In genomic region chr9:129944501-129945116, GRCh38 we compare ENCODE assay signal across 10 cellular contexts.
DNase-seq lines count a peak whose midpoint lies in the region; ATAC-seq and TF ChIP-seq lines count a peak whose summit lies in the region.
"Had no signal": no experiment of that assay in that cellular context is flagged by ENCODE, and none has a peak within 500 bp of the region (broad histone marks: within the 10 kb centered on the region; RNA-seq: fewer than 3 reads in every experiment).

No MANE protein-coding gene starts in this region.

- TF ChIP-seq CTCF in GM12875 (IDR thresholded peaks at IDR 0.05; ENCODE audit: borderline replicate concordance, insufficient read depth, low read depth, low read length): 0 out of 2 replicates have a peak, but pooled peaks have one; percentile 3
- TF ChIP-seq CTCF in GM23338 (conservative IDR thresholded peaks at IDR 0.05; ENCODE audit: low read depth in 2 of 2): no peak

- H3K27me3 ChIP-seq in GM23338 (ENCODE audit: insufficient read depth): no peaks in the 10 kb centered on the region

- H3K36me3 Mint-ChIP-seq in GM23338 (ENCODE audit: low read depth): peaks cover 32% of the 10 kb centered on the region

- H3K4me2 ChIP-seq in GM23338: no peak overlapping the region

- H3K9me3 Mint-ChIP-seq in GM23338: peaks cover 12% of the 10 kb centered on the region

- peak; percentile 33 for DNase-seq in T-helper 9 cell
- peak; percentile 29 for DNase-seq in effector CD4-positive, alpha-beta T cell
- DNase-seq in stimulated activated CD4-positive, alpha-beta T cell treated with anti-CD3 and anti-CD28 coated beads, TNF-alpha, amount 100 ng/mL, for 24 hours (ENCODE audit: low read depth in 3 of 3): peak in 2 of 3 experiments; percentile 32 to 45
- DNase-seq in NCI-H2196 treated with DMSO at 0.1 percent for 48 hours (lab: John Stamatoyannopoulos, UW; ENCODE audit: unreplicated experiment): no peak
- DNase-seq in HEK293T (ENCODE audit: extremely low spot score): no peak
- DNase-seq in NCI-H1930 (lab: John Stamatoyannopoulos, UW): no peak
- no peak for DNase-seq in GM23338 (ENCODE audit: low spot score)
- DNase-seq: right cardiac atrium had no signal

- H3F3A ChIP-seq in GM23338 (replicated peaks; ENCODE audit: low read depth): 0 out of 2 replicates have a peak, but pooled peaks cover 3% of the 10 kb centered on the region

- no peaks in the 10 kb centered on the region for H3K79me2 ChIP-seq in GM23338 (replicated peaks; ENCODE audit: insufficient read depth)

- H4K20me1 ChIP-seq in GM23338 (replicated peaks; ENCODE audit: insufficient read depth): no peaks in the 10 kb centered on the region

- no peak for ATAC-seq in GM23338
- ATAC-seq: Panc1 had no signal

- CTCF ChIA-PET in HEK293T (lab: Yijun Ruan, JAX): no interaction called here

- no peaks in the 10 kb centered on the region for H3K36me3 ChIP-seq in GM23338 (ENCODE audit: insufficient read depth)

- H3K4me3 Mint-ChIP-seq in GM23338: no peak overlapping the region

- H3K27me3 Mint-ChIP-seq in GM23338 (ENCODE audit: insufficient read depth, low read depth, poor library complexity): peaks cover 2% of the 10 kb centered on the region

- H3K9me2 ChIP-seq in GM23338 (ENCODE audit: insufficient read depth): no peaks in the 10 kb centered on the region

- H2AFZ ChIP-seq in GM23338: no peak overlapping the region

- peaks cover 2% of the 10 kb centered on the region for H3K4me1 Mint-ChIP-seq in GM23338

- no peak overlapping the region for H3K27ac ChIP-seq in GM23338 (ENCODE audit: low read depth)

- H3K4me1 ChIP-seq in GM23338 (ENCODE audit: insufficient read depth): 0 out of 2 replicates have a peak, but pooled peaks cover under 1% of the 10 kb centered on the region

- no peak overlapping the region for H3K27ac Mint-ChIP-seq in GM23338

- POLR2A ChIA-PET in HEK293T (lab: Yijun Ruan, JAX): no interaction called here

- no peak overlapping the region for H3K4me3 ChIP-seq in GM12875 (ENCODE audit: low read depth, low read length)
- no peak overlapping the region for H3K4me3 ChIP-seq in GM23338

TF ChIP-seq in HEK293T, 16 proteins besides CTCF, POLR2A, EP300 and RAD21:
- TF ChIP-seq ZNF384 (IDR thresholded peaks at IDR 0.05): no peak
- no peak for TF ChIP-seq HDGF (IDR thresholded peaks at IDR 0.05; ENCODE audit: borderline replicate concordance)
- TF ChIP-seq BHLHE40 (IDR thresholded peaks at IDR 0.05; ENCODE audit: borderline replicate concordance): no peak
- no peak for TF ChIP-seq TARDBP (IDR thresholded peaks at IDR 0.05)
- no peak for TF ChIP-seq ARNT (IDR thresholded peaks at IDR 0.05)
- TF ChIP-seq ELF4 (IDR thresholded peaks at IDR 0.05): no peak
- TF ChIP-seq, protein P1, sequence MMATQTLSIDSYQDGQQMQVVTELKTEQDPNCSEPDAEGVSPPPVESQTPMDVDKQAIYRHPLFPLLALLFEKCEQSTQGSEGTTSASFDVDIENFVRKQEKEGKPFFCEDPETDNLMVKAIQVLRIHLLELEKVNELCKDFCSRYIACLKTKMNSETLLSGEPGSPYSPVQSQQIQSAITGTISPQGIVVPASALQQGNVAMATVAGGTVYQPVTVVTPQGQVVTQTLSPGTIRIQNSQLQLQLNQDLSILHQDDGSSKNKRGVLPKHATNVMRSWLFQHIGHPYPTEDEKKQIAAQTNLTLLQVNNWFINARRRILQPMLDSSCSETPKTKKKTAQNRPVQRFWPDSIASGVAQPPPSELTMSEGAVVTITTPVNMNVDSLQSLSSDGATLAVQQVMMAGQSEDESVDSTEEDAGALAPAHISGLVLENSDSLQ (IDR thresholded peaks at IDR 0.05): no peak
- no peak for TF ChIP-seq LEF1 (IDR thresholded peaks at IDR 0.05; ENCODE audit: borderline replicate concordance)
- TF ChIP-seq FOXM1 (IDR thresholded peaks at IDR 0.05; ENCODE audit: borderline replicate concordance): no peak
- TF ChIP-seq FOXA1 (IDR thresholded peaks at IDR 0.05): no peak

TF ChIP-seq in GM23338, 12 proteins besides CTCF, POLR2A, EP300 and RAD21:
- no peak for TF ChIP-seq REST (IDR thresholded peaks at IDR 0.05; ENCODE audit: unreplicated experiment)
- no peak for TF ChIP-seq EZH2 (IDR thresholded peaks at IDR 0.05; ENCODE audit: low read depth, unreplicated experiment)
- TF ChIP-seq, protein P2, sequence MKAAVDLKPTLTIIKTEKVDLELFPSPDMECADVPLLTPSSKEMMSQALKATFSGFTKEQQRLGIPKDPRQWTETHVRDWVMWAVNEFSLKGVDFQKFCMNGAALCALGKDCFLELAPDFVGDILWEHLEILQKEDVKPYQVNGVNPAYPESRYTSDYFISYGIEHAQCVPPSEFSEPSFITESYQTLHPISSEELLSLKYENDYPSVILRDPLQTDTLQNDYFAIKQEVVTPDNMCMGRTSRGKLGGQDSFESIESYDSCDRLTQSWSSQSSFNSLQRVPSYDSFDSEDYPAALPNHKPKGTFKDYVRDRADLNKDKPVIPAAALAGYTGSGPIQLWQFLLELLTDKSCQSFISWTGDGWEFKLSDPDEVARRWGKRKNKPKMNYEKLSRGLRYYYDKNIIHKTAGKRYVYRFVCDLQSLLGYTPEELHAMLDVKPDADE (IDR thresholded peaks at IDR 0.05): no peak
- TF ChIP-seq NANOG (IDR thresholded peaks at IDR 0.05; ENCODE audit: borderline replicate concordance): no peak

Comparison
In these comparisons a context has a peak if more than half of its experiments do, and no peak if none do; other contexts are left out.
1. DNase-seq: peak in T-helper 9 cell (single experiment), effector CD4-positive, alpha-beta T cell (single experiment) and stimulated activated CD4-positive, alpha-beta T cell treated with anti-CD3 and anti-CD28 coated beads, TNF-alpha, amount 100 ng/mL, for 24 hours (2 of 3); none in NCI-H2196 treated with DMSO at 0.1 percent for 48 hours (single experiment), HEK293T (single experiment), NCI-H1930 (0 of 2) and GM23338 (single experiment).